In genomic region chr6:169575365-169575764, GRCh38 we compare ENCODE assay signal across 24 cellular contexts.
"Had no signal": no experiment of that assay in that cellular context is flagged by ENCODE, and none has a peak within 500 bp of the region (broad histone marks: within the 10 kb centered on the region; RNA-seq: fewer than 3 reads in every experiment).

No MANE protein-coding gene starts in this region.

- H3K9me3 ChIP-seq: left ventricle myocardium inferior, psoas muscle, spleen, tibial artery, upper lobe of left lung, uterus had no signal

- H3K27me3 Mint-ChIP-seq: naive thymus-derived CD4-positive, alpha-beta T cell; stimulated activated memory B cell treated with anti-CD40 and anti-IgM and Interleukin-4, amounts not matched to agents 10 μg/mL and 1 μg/mL and 100 μg/mL, for 72 hours; stimulated activated naive CD8-positive, alpha-beta T cell treated with anti-CD3 and anti-CD28 coated beads, Interleukin-15, Interleukin-2, amounts not matched to agents 100 ng/mL and 50 ng/mL, for 24 hours had no signal

- H3K4me3 ChIP-seq: hepatocyte, left ventricle myocardium inferior, psoas muscle, spleen, tibial artery, upper lobe of left lung, uterus had no signal

- H3K4me1 Mint-ChIP-seq: endodermal cell; nephron progenitor cell; stimulated activated memory B cell treated with anti-CD40 and anti-IgM and Interleukin-4, amounts not matched to agents 10 μg/mL and 1 μg/mL and 100 μg/mL, for 72 hours had no signal

- H3K79me2 ChIP-seq: hepatocyte had no signal

- H3K27ac ChIP-seq: hepatocyte, left ventricle myocardium inferior, psoas muscle, spleen, tibial artery, upper lobe of left lung, uterus had no signal

- H3K27me3 ChIP-seq: hepatocyte, spleen, tibial artery, upper lobe of left lung, uterus had no signal

- DNase-seq: effector CD4-positive, alpha-beta T cell; endodermal cell; foreskin melanocyte; head of caudate nucleus; kidney; left cardiac atrium; left ventricle myocardium inferior; mammary epithelial cell; naive thymus-derived CD4-positive, alpha-beta T cell; nephron progenitor cell; psoas muscle; retina; spleen; stimulated activated CD4-positive, alpha-beta T cell treated with anti-CD3 and anti-CD28 coated beads, Interleukin-15, amount 100 ng/mL, for 24 hours; stimulated activated CD4-positive, alpha-beta T cell treated with anti-CD3 and anti-CD28 coated beads, Interleukin-1b, Interleukin-23, amount 100 ng/mL, for 48 hours; stimulated activated CD4-positive, alpha-beta T cell treated with anti-CD3 and anti-CD28 coated beads, Interleukin-4, amount 100 ng/mL, for 24 hours; tibial artery; upper lobe of left lung; uterus had no signal

- H3K4me3 Mint-ChIP-seq: dendritic cell treated with granulocyte-macrophage colony-stimulating factor and Interleukin-4, amounts not matched to agents 40 ng/mL and 50 ng/mL, for 4 days; endodermal cell; naive thymus-derived CD4-positive, alpha-beta T cell; nephron progenitor cell; stimulated activated memory B cell treated with anti-CD40 and anti-IgM and Interleukin-4, amounts not matched to agents 10 μg/mL and 1 μg/mL and 100 μg/mL, for 72 hours; stimulated activated naive CD8-positive, alpha-beta T cell treated with anti-CD3 and anti-CD28 coated beads, Interleukin-15, Interleukin-2, amounts not matched to agents 100 ng/mL and 50 ng/mL, for 24 hours had no signal

- FAIRE-seq: kidney had no signal

- H3K4me1 ChIP-seq: left ventricle myocardium inferior, psoas muscle, spleen, tibial artery, upper lobe of left lung, uterus had no signal

- H3K36me3 ChIP-seq: spleen, upper lobe of left lung, uterus had no signal

- H3K4me2 ChIP-seq: hepatocyte had no signal

- H3K27ac Mint-ChIP-seq: dendritic cell treated with granulocyte-macrophage colony-stimulating factor and Interleukin-4, amounts not matched to agents 40 ng/mL and 50 ng/mL, for 4 days; endodermal cell; naive thymus-derived CD4-positive, alpha-beta T cell; nephron progenitor cell; stimulated activated memory B cell treated with anti-CD40 and anti-IgM and Interleukin-4, amounts not matched to agents 10 μg/mL and 1 μg/mL and 100 μg/mL, for 72 hours; stimulated activated naive CD8-positive, alpha-beta T cell treated with anti-CD3 and anti-CD28 coated beads, Interleukin-15, Interleukin-2, amounts not matched to agents 100 ng/mL and 50 ng/mL, for 24 hours had no signal

- H3K9me3 Mint-ChIP-seq: stimulated activated memory B cell treated with anti-CD40 and anti-IgM and Interleukin-4, amounts not matched to agents 10 μg/mL and 1 μg/mL and 100 μg/mL, for 72 hours; stimulated activated naive CD8-positive, alpha-beta T cell treated with anti-CD3 and anti-CD28 coated beads, Interleukin-15, Interleukin-2, amounts not matched to agents 100 ng/mL and 50 ng/mL, for 24 hours had no signal

- ATAC-seq: left cardiac atrium; naive thymus-derived CD4-positive, alpha-beta T cell; psoas muscle; sciatic nerve; stimulated activated memory B cell treated with anti-CD40 and anti-IgM and Interleukin-4, amounts not matched to agents 10 μg/mL and 1 μg/mL and 100 μg/mL, for 72 hours had no signal

- H2AFZ ChIP-seq: hepatocyte had no signal
